ENCODE assay signal across 20 cellular contexts in genomic region chr15:45439521-45439931, GRCh38.
"Had no signal": no experiment of that assay in that cellular context is flagged by ENCODE, and none has a peak within 500 bp of the region (broad histone marks: within the 10 kb centered on the region; RNA-seq: fewer than 3 reads in every experiment).

No MANE protein-coding gene starts in this region.

- H3K36me3 ChIP-seq: heart left ventricle, upper lobe of right lung had no signal

- H3K27ac ChIP-seq: heart left ventricle, parathyroid adenoma, skin epidermis, upper lobe of right lung had no signal

- H3K4me1 ChIP-seq: heart left ventricle, parathyroid adenoma had no signal

- H3K9me3 ChIP-seq: heart left ventricle, upper lobe of right lung had no signal

- ATAC-seq: activated naive CD8-positive, alpha-beta T cell treated with anti-CD3 and anti-CD28 coated beads, Interleukin-2, amount 50 U/mL, for 24 hours; activated T-helper 17 cell treated with anti-CD3 and anti-CD28 coated beads, Interleukin-2, amount 50 U/mL, for 72 hours; effector memory CD8-positive, alpha-beta T cell; heart left ventricle; naive thymus-derived CD4-positive, alpha-beta T cell; upper lobe of right lung had no signal

- H3K4me3 ChIP-seq: heart left ventricle, lung, skin epidermis, upper lobe of right lung had no signal

- H3K27me3 ChIP-seq: heart left ventricle, upper lobe of right lung had no signal

- DNase-seq: activated CD4-positive, alpha-beta T cell treated with anti-CD3 and anti-CD28 coated beads, Interleukin-2, amount 50 U/mL, for 48 hours; activated CD4-positive, CD25-positive, alpha-beta regulatory T cell treated with anti-CD3 and anti-CD28 coated beads, Interleukin-2, amount 50 U/mL, for 72 hours; activated naive CD4-positive, alpha-beta T cell treated with Interleukin-2 at 50 U/mL for 16 hours; activated naive CD8-positive, alpha-beta T cell treated with anti-CD3 and anti-CD28 coated beads, Interleukin-2, amount 50 U/mL, for 24 hours; aorta; dermis blood vessel endothelial cell; effector memory CD8-positive, alpha-beta T cell; foreskin melanocyte; heart left ventricle; left cardiac atrium; naive thymus-derived CD4-positive, alpha-beta T cell; stimulated activated CD4-positive, alpha-beta T cell treated with anti-CD3 and anti-CD28 coated beads, Interleukin-4, amount 100 ng/mL, for 4 hours; stimulated activated CD8-positive, alpha-beta memory T cell treated with anti-CD3 and anti-CD28 coated beads, Interleukin-4, amount 100 ng/mL, for 48 hours; stimulated activated naive CD4-positive, alpha-beta T cell treated with Interleukin-2 at 50 U/mL for 16 hours; T1000; upper lobe of right lung had no signal
